ENCODE assay signal across 17 cellular contexts in genomic region chr11:126492331-126492730, GRCh38.
DNase-seq lines count a peak whose midpoint lies in the region; ATAC-seq and TF ChIP-seq lines count a peak whose summit lies in the region.
"Had no signal": no experiment of that assay in that cellular context is flagged by ENCODE, and none has a peak within 500 bp of the region (broad histone marks: within the 10 kb centered on the region; RNA-seq: fewer than 3 reads in every experiment).

No MANE protein-coding gene starts in this region.

- no peaks in the 10 kb centered on the region for H3K27me3 ChIP-seq in right cardiac atrium (ENCODE audit: control insufficient read depth, insufficient read depth)
- H3K27me3 ChIP-seq in esophagus muscularis mucosa = no peaks in the 10 kb centered on the region
- H3K27me3 ChIP-seq: BLaER1 had no signal

- no peak for ATAC-seq in Right ventricle myocardium inferior
- no peak for ATAC-seq in right cardiac atrium
- no peak for ATAC-seq in GM21447 (IDR thresholded peaks at IDR 0.05; ENCODE audit: unreplicated experiment)
- ATAC-seq: CD8-positive, alpha-beta T cell; GM12878 had no signal

- H3K4me1 ChIP-seq in right cardiac atrium (ENCODE audit: control insufficient read depth, insufficient read depth, low read length) (no peaks in the 10 kb centered on the region), esophagus muscularis mucosa (no peaks in the 10 kb centered on the region)

- H3K36me3 ChIP-seq in esophagus muscularis mucosa = no peaks in the 10 kb centered on the region
- H3K36me3 ChIP-seq: BLaER1, HAP-1 had no signal

- no peak overlapping the region for H3K4me3 ChIP-seq in right cardiac atrium (ENCODE audit: low read length)
- no peak overlapping the region for H3K4me3 ChIP-seq in esophagus muscularis mucosa
- H3K4me3 ChIP-seq: BLaER1, GM12878, GM23248, HAP-1 had no signal

- DNase-seq in Right ventricle myocardium inferior (ENCODE audit: missing footprints) = peak; percentile 2
- no peak for DNase-seq in right cardiac atrium
- peak; percentile 82 for DNase-seq in mesenteric fat pad (ENCODE audit: low spot score)
- peak; percentile 8 for DNase-seq in posterior vena cava (ENCODE audit: low spot score)
- DNase-seq in foreskin melanocyte = no peak
- no peak for DNase-seq in esophagus muscularis mucosa (ENCODE audit: extremely low spot score)
- DNase-seq: 8988T; Calu3; CD8-positive, alpha-beta T cell; DND-41; EL; GM23248 had no signal

- 79% methylated on average over 4 of the region's 4 CpGs for WGBS in right cardiac atrium
- WGBS in esophagus muscularis mucosa = 86% methylated on average over 4 of the region's 4 CpGs

- intact Hi-C loops in Right ventricle myocardium inferior (cut with DNase I) = no loop called here
- intact Hi-C loops in right cardiac atrium (cut with DNase I) = no loop called here
- intact Hi-C loops in posterior vena cava (cut with DNase I) = no loop called here
- intact Hi-C loops in esophagus muscularis mucosa (cut with DNase I) = no loop called here

- TF ChIP-seq POLR2A in esophagus muscularis mucosa (IDR thresholded peaks at IDR 0.05; ENCODE audit: low read depth) = no peak

- TF ChIP-seq EP300 in esophagus muscularis mucosa (IDR thresholded peaks at IDR 0.05) = no peak

- H3K27ac ChIP-seq in right cardiac atrium (ENCODE audit: low read length) (no peak overlapping the region), esophagus muscularis mucosa (replicated peaks in 1 of 4) (no peak overlapping the region)
- H3K27ac ChIP-seq: BLaER1, GM23248, HL-60 had no signal

- TF ChIP-seq CTCF in esophagus muscularis mucosa (IDR thresholded peaks at IDR 0.05) = no peak

- no peaks in the 10 kb centered on the region for H3K9me3 ChIP-seq in right cardiac atrium (ENCODE audit: control insufficient read depth, low read length)
- H3K9me3 ChIP-seq in esophagus muscularis mucosa = no peaks in the 10 kb centered on the region
- H3K9me3 ChIP-seq: BLaER1, HAP-1 had no signal

Comparison
In these comparisons a context has a peak if more than half of its experiments do, and no peak if none do; other contexts are left out.
1. DNase-seq: peak in Right ventricle myocardium inferior (single experiment), mesenteric fat pad (single experiment) and posterior vena cava (single experiment); none in right cardiac atrium (0 of 3), foreskin melanocyte (single experiment) and esophagus muscularis mucosa (single experiment).